Comparison of ENCODE assay signal across 8 cellular contexts in the genomic region with DNA sequence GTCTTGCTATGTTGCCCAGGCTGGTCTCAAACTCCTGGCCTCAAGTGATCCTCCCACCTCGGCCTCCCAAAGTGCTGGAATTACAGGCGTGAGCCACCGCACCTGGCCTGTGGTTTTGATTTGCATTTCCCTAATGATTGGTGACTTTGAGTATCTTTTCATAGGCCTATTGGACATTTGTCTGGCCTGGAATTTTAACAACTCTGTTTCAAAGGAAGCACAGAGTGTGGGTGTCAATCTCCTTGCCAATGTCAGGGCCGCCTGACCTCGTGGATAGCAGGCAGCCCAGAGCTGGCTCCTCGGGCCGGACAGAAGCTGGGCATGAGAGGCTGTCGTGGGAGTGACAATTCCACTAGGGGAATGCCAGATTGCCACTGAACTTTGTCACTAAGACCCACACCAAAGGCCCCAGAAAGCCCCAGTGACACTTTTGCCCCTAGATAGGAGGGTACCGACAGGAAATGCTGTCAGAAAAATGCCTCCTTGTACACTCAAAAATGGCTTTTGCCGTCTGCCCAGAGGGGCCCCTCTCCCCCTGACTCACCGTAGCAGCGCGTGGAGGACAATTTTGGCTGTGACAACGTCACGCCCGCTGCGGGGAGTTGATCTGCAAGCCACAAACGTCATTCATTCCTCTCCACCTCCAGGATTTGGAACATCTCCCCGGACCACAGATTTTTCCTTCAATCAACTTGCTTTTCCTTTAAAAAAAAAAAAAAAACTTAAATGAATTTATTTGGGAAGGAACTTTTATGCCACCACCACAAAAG. TPM values are rescaled to one million over a fixed set of nuclear protein-coding genes. Genes with fewer than 3 reads are reported as not detected.
A peak's percentile ranks its signal among the peaks of the same experiment; 100 is the strongest.
DNase-seq lines count a peak whose midpoint lies in the region; ATAC-seq and TF ChIP-seq lines count a peak whose summit lies in the region.

No MANE protein-coding gene starts in this region.

- peaks cover 8% of the 10 kb centered on the region for H3K4me1 ChIP-seq in cardiac muscle cell (ENCODE audit: low read depth)
- peaks cover 0 to 5% (median 2%) of the 10 kb centered on the region in 4 donors for H3K4me1 ChIP-seq in liver (ENCODE audit: control insufficient read depth in 4 of 4, insufficient read depth in 4 of 4, low read length in 3 of 4)

- H3K9ac ChIP-seq in liver (ENCODE audit: low read depth in 1 of 2, low read length in 2 of 2): peak overlapping the region in 1 of 2 donors; percentile 67

- 57% methylated on average over 19 of the region's 19 CpGs for WGBS in liver

- H3K4me1 Mint-ChIP-seq in activated T-helper 17 cell treated with anti-CD3 and anti-CD28 coated beads, Interleukin-2, amount 50 U/mL, for 72 hours: peaks cover 29% of the 10 kb centered on the region

- peaks cover 28% of the 10 kb centered on the region for H3K36me3 Mint-ChIP-seq in activated T-helper 17 cell treated with anti-CD3 and anti-CD28 coated beads, Interleukin-2, amount 50 U/mL, for 72 hours (ENCODE audit: low read depth)

- H3K9me3 ChIP-seq in cardiac muscle cell (ENCODE audit: low read depth) (no peaks in the 10 kb centered on the region), liver (ENCODE audit: control insufficient read depth in 4 of 4, low read length in 3 of 4) (no peaks in the 10 kb centered on the region)

- peak overlapping the region; percentile 78 for H3K27ac ChIP-seq in cardiac muscle cell
- peak overlapping the region; percentile 66 to 78 for H3K27ac ChIP-seq in liver (ENCODE audit: low read depth in 1 of 2, low read length in 2 of 2)

- H3K4me3 Mint-ChIP-seq in activated T-helper 17 cell treated with anti-CD3 and anti-CD28 coated beads, Interleukin-2, amount 50 U/mL, for 72 hours: peak overlapping the region; percentile 91

- no peak overlapping the region for H3K4me3 ChIP-seq in cardiac muscle cell
- H3K4me3 ChIP-seq in liver (ENCODE audit: low read depth in 1 of 3, low read length in 3 of 3): no peak overlapping the region

- no peaks in the 10 kb centered on the region for H3K27me3 Mint-ChIP-seq in activated T-helper 17 cell treated with anti-CD3 and anti-CD28 coated beads, Interleukin-2, amount 50 U/mL, for 72 hours

- DNase-seq in cardiac muscle cell (ENCODE audit: low read depth in 1 of 2, low spot score in 1 of 2): peak; percentile 17 to 63
- DNase-seq in cardiac septum (ENCODE audit: low spot score): no peak
- peak; percentile 80 for DNase-seq in stimulated activated CD8-positive, alpha-beta memory T cell treated with anti-CD3 and anti-CD28 coated beads, Interleukin-4, amount 100 ng/mL, for 24 hours (ENCODE audit: low read depth)
- DNase-seq in NCI-H1694 treated with DMSO at 0.1 percent for 48 hours (lab: John Stamatoyannopoulos, UW): no peak
- DNase-seq in pons (ENCODE audit: low spot score): no peak

- H3K27ac Mint-ChIP-seq in activated T-helper 17 cell treated with anti-CD3 and anti-CD28 coated beads, Interleukin-2, amount 50 U/mL, for 72 hours: peak overlapping the region; percentile 100

- H3K27me3 ChIP-seq in cardiac muscle cell: no peaks in the 10 kb centered on the region
- no peaks in the 10 kb centered on the region for H3K27me3 ChIP-seq in liver (ENCODE audit: control insufficient read depth in 4 of 4, insufficient read depth in 4 of 4, low read length in 3 of 4)

- no peaks in the 10 kb centered on the region for H3K36me3 ChIP-seq in cardiac muscle cell
- no peaks in the 10 kb centered on the region for H3K36me3 ChIP-seq in liver (ENCODE audit: control insufficient read depth in 4 of 4, insufficient read depth in 3 of 4, low read depth in 1 of 4, low read length in 3 of 4)

- TF ChIP-seq RAD21 in liver (IDR thresholded peaks at IDR 0.05): no peak

- H3K9me3 Mint-ChIP-seq in activated T-helper 17 cell treated with anti-CD3 and anti-CD28 coated beads, Interleukin-2, amount 50 U/mL, for 72 hours: no peaks in the 10 kb centered on the region

- ATAC-seq in activated T-helper 17 cell treated with anti-CD3 and anti-CD28 coated beads, Interleukin-2, amount 50 U/mL, for 72 hours (replicated peaks): peak; percentile 75
- ATAC-seq in HG02642 (IDR thresholded peaks at IDR 0.05; ENCODE audit: poor library complexity, unreplicated experiment): no peak

- intact Hi-C loops in cardiac septum (cut with DNase I): no loop called here

- TF ChIP-seq CTCF in cardiac muscle cell (IDR thresholded peaks at IDR 0.05; ENCODE audit: low read depth, low read length) (no peak), liver (IDR thresholded peaks at IDR 0.05; ENCODE audit: low read depth, low read length, missing input control) (no peak)

TF ChIP-seq in liver, 16 proteins besides CTCF, POLR2A, EP300 and RAD21:
- no peak for TF ChIP-seq GABPA (IDR thresholded peaks at IDR 0.05 in 1 of 2, conservative IDR thresholded peaks at IDR 0.05 in 1 of 2)
- no peak for TF ChIP-seq EGR1 (IDR thresholded peaks at IDR 0.05; ENCODE audit: low read depth in 2 of 2)
- TF ChIP-seq HNF4A (conservative IDR thresholded peaks at IDR 0.05): no peak
- no peak for TF ChIP-seq HNF4G (IDR thresholded peaks at IDR 0.05)
- no peak for TF ChIP-seq TAF1 (conservative IDR thresholded peaks at IDR 0.05)
- no peak for TF ChIP-seq NR2F2 (IDR thresholded peaks at IDR 0.05)
- TF ChIP-seq, protein P1, sequence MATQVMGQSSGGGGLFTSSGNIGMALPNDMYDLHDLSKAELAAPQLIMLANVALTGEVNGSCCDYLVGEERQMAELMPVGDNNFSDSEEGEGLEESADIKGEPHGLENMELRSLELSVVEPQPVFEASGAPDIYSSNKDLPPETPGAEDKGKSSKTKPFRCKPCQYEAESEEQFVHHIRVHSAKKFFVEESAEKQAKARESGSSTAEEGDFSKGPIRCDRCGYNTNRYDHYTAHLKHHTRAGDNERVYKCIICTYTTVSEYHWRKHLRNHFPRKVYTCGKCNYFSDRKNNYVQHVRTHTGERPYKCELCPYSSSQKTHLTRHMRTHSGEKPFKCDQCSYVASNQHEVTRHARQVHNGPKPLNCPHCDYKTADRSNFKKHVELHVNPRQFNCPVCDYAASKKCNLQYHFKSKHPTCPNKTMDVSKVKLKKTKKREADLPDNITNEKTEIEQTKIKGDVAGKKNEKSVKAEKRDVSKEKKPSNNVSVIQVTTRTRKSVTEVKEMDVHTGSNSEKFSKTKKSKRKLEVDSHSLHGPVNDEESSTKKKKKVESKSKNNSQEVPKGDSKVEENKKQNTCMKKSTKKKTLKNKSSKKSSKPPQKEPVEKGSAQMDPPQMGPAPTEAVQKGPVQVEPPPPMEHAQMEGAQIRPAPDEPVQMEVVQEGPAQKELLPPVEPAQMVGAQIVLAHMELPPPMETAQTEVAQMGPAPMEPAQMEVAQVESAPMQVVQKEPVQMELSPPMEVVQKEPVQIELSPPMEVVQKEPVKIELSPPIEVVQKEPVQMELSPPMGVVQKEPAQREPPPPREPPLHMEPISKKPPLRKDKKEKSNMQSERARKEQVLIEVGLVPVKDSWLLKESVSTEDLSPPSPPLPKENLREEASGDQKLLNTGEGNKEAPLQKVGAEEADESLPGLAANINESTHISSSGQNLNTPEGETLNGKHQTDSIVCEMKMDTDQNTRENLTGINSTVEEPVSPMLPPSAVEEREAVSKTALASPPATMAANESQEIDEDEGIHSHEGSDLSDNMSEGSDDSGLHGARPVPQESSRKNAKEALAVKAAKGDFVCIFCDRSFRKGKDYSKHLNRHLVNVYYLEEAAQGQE (IDR thresholded peaks at IDR 0.05): no peak

RNA-seq across cellular contexts. Expression of a gene that starts 11.7 kb away (rescaled TPM):
- total RNA-seq in cardiac muscle cell (2.2 and 7.1 TPM in 2 replicates), cardiac septum (36.4 TPM), liver (10 to 100 TPM; 11.3 to 20.4 TPM)
- polyA plus RNA-seq in cardiac muscle cell (4.6 and 5.0 TPM in 2 replicates), liver (10 to 100 TPM in 1 of 2 donors, 1 to 10 TPM in 1; 7.0 to 17.0 TPM)
- total RNA-seq in activated T-helper 17 cell treated with anti-CD3 and anti-CD28 coated beads, Interleukin-2, amount 50 U/mL, for 72 hours: 100 to 1,000 TPM; 184 to 261 TPM

RNA-seq across cellular contexts. Expression of a gene that starts 49.6 kb away (rescaled TPM):
- total RNA-seq in cardiac muscle cell (49.9 and 73.3 TPM in 2 replicates), cardiac septum (26.7 TPM), liver (10 to 100 TPM; 34.6 to 54.7 TPM)
- polyA plus RNA-seq in cardiac muscle cell (77.0 and 87.7 TPM in 2 replicates), liver (10 to 100 TPM; 24.9 to 36.1 TPM)
- total RNA-seq in activated T-helper 17 cell treated with anti-CD3 and anti-CD28 coated beads, Interleukin-2, amount 50 U/mL, for 72 hours: 100 to 1,000 TPM; 132 to 260 TPM

Comparison
In these comparisons a context has a peak if more than half of its experiments do, and no peak if none do; other contexts are left out.
1. DNase-seq: peak in cardiac muscle cell (2 of 2) and stimulated activated CD8-positive, alpha-beta memory T cell treated with anti-CD3 and anti-CD28 coated beads, Interleukin-4, amount 100 ng/mL, for 24 hours (single experiment); none in cardiac septum (single experiment), NCI-H1694 treated with DMSO at 0.1 percent for 48 hours (single experiment) and pons (single experiment).